Comparison of ENCODE assay signal across 1 cellular context in genomic region chr4:85496933-85497332, GRCh38.
TF ChIP-seq lines count a peak whose summit lies in the region.

No MANE protein-coding gene starts in this region.

TF ChIP-seq in GM23338, 12 proteins besides CTCF, POLR2A, EP300 and RAD21:
- no peak for TF ChIP-seq STAT1 (IDR thresholded peaks at IDR 0.05; ENCODE audit: unreplicated experiment)
- no peak for TF ChIP-seq ETS1 (IDR thresholded peaks at IDR 0.05)
- no peak for TF ChIP-seq ZNF462 (CRISPR knock-in tag; IDR thresholded peaks at IDR 0.05)
- TF ChIP-seq POLR2AphosphoS5 (IDR thresholded peaks at IDR 0.05; ENCODE audit: low read depth) = no peak
- TF ChIP-seq REST (IDR thresholded peaks at IDR 0.05; ENCODE audit: unreplicated experiment) = no peak
- no peak for TF ChIP-seq JUNB (IDR thresholded peaks at IDR 0.05; ENCODE audit: unreplicated experiment)
- no peak for TF ChIP-seq CREB1 (CRISPR knock-in tag; IDR thresholded peaks at IDR 0.05; ENCODE audit: low read depth)
- TF ChIP-seq ZNF331 (CRISPR knock-in tag; IDR thresholded peaks at IDR 0.05; ENCODE audit: low read depth) = no peak
- no peak for TF ChIP-seq ZNF114 (CRISPR knock-in tag; IDR thresholded peaks at IDR 0.05)
